Comparison of ENCODE assay signal across 8 cellular contexts in genomic region chr4:185534534-185534849, GRCh38. TPM values are rescaled to one million over a fixed set of nuclear protein-coding genes. Genes with fewer than 3 reads are reported as not detected.
DNase-seq lines count a peak whose midpoint lies in the region; ATAC-seq, FAIRE-seq and TF ChIP-seq lines count a peak whose summit lies in the region.

No MANE protein-coding gene starts in this region.

- TF ChIP-seq CTCF in GM13977 (IDR thresholded peaks at IDR 0.05; ENCODE audit: extremely low read depth, insufficient read depth, missing control alignments) (no peak), progenitor cell of endocrine pancreas (IDR thresholded peaks at IDR 0.05; ENCODE audit: unreplicated experiment) (no peak), natural killer cell (IDR thresholded peaks at IDR 0.05) (no peak)

- ATAC-seq in left ventricle myocardium superior (peak; percentile 53), natural killer cell (no peak)

- no peaks in the 10 kb centered on the region for H3K9me3 Mint-ChIP-seq in activated naive CD8-positive, alpha-beta T cell (ENCODE audit: low read depth)
- H3K9me3 Mint-ChIP-seq in progenitor cell of endocrine pancreas (ENCODE audit: low read depth): no peaks in the 10 kb centered on the region
- H3K9me3 Mint-ChIP-seq in natural killer cell: no peaks in the 10 kb centered on the region

- H3K27me3 Mint-ChIP-seq in activated naive CD8-positive, alpha-beta T cell: peaks cover 38% of the 10 kb centered on the region
- H3K27me3 Mint-ChIP-seq in progenitor cell of endocrine pancreas (peaks cover 37% of the 10 kb centered on the region), natural killer cell (ENCODE audit: low read depth in 2 of 2) (peaks cover 24 to 33% of the 10 kb centered on the region in 2 donors)

- H3K4me3 Mint-ChIP-seq in activated naive CD8-positive, alpha-beta T cell: peak overlapping the region; percentile 59
- H3K4me3 Mint-ChIP-seq in progenitor cell of endocrine pancreas (ENCODE audit: low read depth) (peak overlapping the region; percentile 81), natural killer cell (no peak overlapping the region)

- H3K36me3 Mint-ChIP-seq in activated naive CD8-positive, alpha-beta T cell: no peaks in the 10 kb centered on the region
- H3K36me3 Mint-ChIP-seq in progenitor cell of endocrine pancreas (ENCODE audit: insufficient read depth): no peaks in the 10 kb centered on the region
- no peaks in the 10 kb centered on the region for H3K36me3 Mint-ChIP-seq in natural killer cell

- FAIRE-seq in RCC 7860 (lab: Jason Lieb, UNC): no peak

- in situ Hi-C loops in GM13977 (cut with MboI; ENCODE audit: low pct_unique_long_range_greater_than_20kb, low sequenced_read_pairs, unreplicated experiment): no loop called here

- DNase-seq in GM13977 (ENCODE audit: low spot score) (peak; percentile 25), left ventricle myocardium superior (no peak), progenitor cell of endocrine pancreas (ENCODE audit: low spot score, unreplicated experiment) (no peak), natural killer cell (no peak), RCC 7860 (ENCODE audit: low spot score) (no peak), inferior parietal cortex (ENCODE audit: extremely low spot score) (no peak), midbrain (lab: John Stamatoyannopoulos, UW) (no peak)

- H3K27ac Mint-ChIP-seq in activated naive CD8-positive, alpha-beta T cell: no peak overlapping the region
- H3K27ac Mint-ChIP-seq in progenitor cell of endocrine pancreas: no peak overlapping the region
- H3K27ac Mint-ChIP-seq in natural killer cell: no peak overlapping the region

- intact Hi-C loops in left ventricle myocardium superior (cut with micrococcal nuclease) (no loop called here), natural killer cell (cut with micrococcal nuclease) (no loop called here)

- peaks cover 6% of the 10 kb centered on the region for H3K4me1 Mint-ChIP-seq in activated naive CD8-positive, alpha-beta T cell (ENCODE audit: low read depth)
- H3K4me1 Mint-ChIP-seq in progenitor cell of endocrine pancreas (ENCODE audit: low read depth): peaks cover 2% of the 10 kb centered on the region
- no peaks in the 10 kb centered on the region for H3K4me1 Mint-ChIP-seq in natural killer cell

RNA-seq across cellular contexts. Expression of gene PDLIM3, which starts 0.8 kb away (rescaled TPM):
- 123 TPM for total RNA-seq in left ventricle myocardium superior
- 3.2 and 3.8 TPM in 2 replicates for total RNA-seq in progenitor cell of endocrine pancreas
- total RNA-seq in natural killer cell: not detected

Comparison
In these comparisons a context has a peak if more than half of its experiments do, and no peak if none do; other contexts are left out.
1. RNA of gene PDLIM3, which starts 0.8 kb away (total RNA-seq): 123 TPM in left ventricle myocardium superior (single experiment); 3.2 to 3.8 TPM in progenitor cell of endocrine pancreas and not detected in natural killer cell; every median in the first group is over 10 times any median in the second.